Comparison of ENCODE assay signal across 20 cellular contexts in the genomic region with DNA sequence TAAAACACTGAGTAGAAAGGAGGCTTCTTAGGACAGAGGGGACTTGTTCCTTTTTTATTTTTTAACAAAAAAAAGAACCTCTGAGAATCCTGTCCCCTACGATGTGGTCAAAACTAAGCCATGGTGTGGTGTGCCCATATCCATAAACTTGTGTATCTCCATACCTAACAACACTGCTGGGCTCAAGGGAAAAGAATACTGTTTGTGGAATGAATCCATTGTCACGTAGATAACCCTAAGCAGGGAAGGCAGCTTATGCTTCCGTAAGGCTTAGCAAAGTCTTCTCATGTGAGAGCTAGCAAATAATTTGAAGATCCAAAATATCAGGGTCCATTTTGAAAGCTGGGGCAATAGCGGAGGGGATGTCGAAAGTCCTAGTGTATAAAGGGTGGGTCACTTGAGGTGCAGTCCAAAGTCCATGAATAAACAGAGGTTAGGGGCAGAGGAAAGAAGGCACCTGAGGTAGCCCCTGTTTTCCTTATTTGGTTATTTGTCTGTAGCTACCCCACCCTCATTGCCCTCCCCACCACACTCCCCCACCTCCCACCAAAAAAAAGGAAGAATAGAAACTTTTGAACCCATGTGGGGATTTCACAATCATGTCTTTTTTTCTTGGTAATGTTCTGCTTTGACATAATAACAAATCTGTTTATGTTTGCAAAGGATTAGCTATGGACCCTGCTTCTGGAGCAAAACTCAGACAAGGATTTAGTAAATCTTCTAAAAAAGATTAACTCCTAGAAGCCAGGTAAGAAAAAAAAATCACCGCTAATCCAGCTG.
"Had no signal": no experiment of that assay in that cellular context is flagged by ENCODE, and none has a peak within 500 bp of the region (broad histone marks: within the 10 kb centered on the region; RNA-seq: fewer than 3 reads in every experiment).

No MANE protein-coding gene starts in this region.

- H3K36me3 ChIP-seq: gastrocnemius medialis, lower lobe of right lung, transverse colon had no signal

- H3K27ac ChIP-seq: body of pancreas, coronary artery, epithelial cell of prostate, gastrocnemius medialis, lower lobe of right lung, transverse colon had no signal

- H3K4me3 Mint-ChIP-seq: activated naive CD4-positive, alpha-beta T cell treated with anti-CD3 and anti-CD28 coated beads for 36 hours; activated T-helper 17 cell treated with anti-CD3 and anti-CD28 coated beads, Interleukin-2, amount 50 U/mL, for 72 hours; naive B cell; stimulated activated memory B cell treated with anti-CD40 and anti-IgM and Interleukin-4, amounts not matched to agents 10 μg/mL and 1 μg/mL and 100 μg/mL, for 72 hours had no signal

- H3K4me1 ChIP-seq: gastrocnemius medialis, lower lobe of right lung had no signal

- H3K27ac Mint-ChIP-seq: activated naive CD4-positive, alpha-beta T cell treated with anti-CD3 and anti-CD28 coated beads for 36 hours; activated T-helper 17 cell treated with anti-CD3 and anti-CD28 coated beads, Interleukin-2, amount 50 U/mL, for 72 hours; naive B cell; stimulated activated memory B cell treated with anti-CD40 and anti-IgM and Interleukin-4, amounts not matched to agents 10 μg/mL and 1 μg/mL and 100 μg/mL, for 72 hours had no signal

- DNase-seq: activated CD4-positive, alpha-beta T cell treated with anti-CD3 and anti-CD28 coated beads, Interleukin-2, amount 50 U/mL, for 1 hour; activated CD4-positive, CD25-positive, alpha-beta regulatory T cell; activated naive CD4-positive, alpha-beta T cell treated with anti-CD3 and anti-CD28 coated beads for 36 hours; activated T-cell treated with anti-CD3 and anti-CD28 coated beads for 4 hours; amniotic stem cell; body of pancreas; central memory CD4-positive, alpha-beta T cell; effector CD4-positive, alpha-beta T cell; gastrocnemius medialis; kidney glomerular epithelial cell; lower lobe of right lung; naive B cell; posterior cingulate gyrus; right cardiac atrium; stimulated activated CD4-positive, alpha-beta T cell treated with anti-CD3 and anti-CD28 coated beads, Interleukin-1b, Interleukin-23, amount 100 ng/mL, for 48 hours; transverse colon had no signal

- H3K4me3 ChIP-seq: body of pancreas, coronary artery, gastrocnemius medialis, lower lobe of right lung, transverse colon had no signal

- H3K9me3 ChIP-seq: body of pancreas, gastrocnemius medialis, lower lobe of right lung, transverse colon had no signal

- H3K27me3 Mint-ChIP-seq: activated T-helper 17 cell treated with anti-CD3 and anti-CD28 coated beads, Interleukin-2, amount 50 U/mL, for 72 hours; naive B cell; stimulated activated memory B cell treated with anti-CD40 and anti-IgM and Interleukin-4, amounts not matched to agents 10 μg/mL and 1 μg/mL and 100 μg/mL, for 72 hours had no signal

- H3K27me3 ChIP-seq: body of pancreas, gastrocnemius medialis, transverse colon had no signal
